9 cellular contexts compared by ENCODE assay signal in genomic region chr10:74190494-74190893, GRCh38. TPM values are rescaled to one million over a fixed set of nuclear protein-coding genes. Genes with fewer than 3 reads are reported as not detected.
DNase-seq lines count a peak whose midpoint lies in the region; ATAC-seq and TF ChIP-seq lines count a peak whose summit lies in the region.
"Had no signal": no experiment of that assay in that cellular context is flagged by ENCODE, and none has a peak within 500 bp of the region (broad histone marks: within the 10 kb centered on the region; RNA-seq: fewer than 3 reads in every experiment).

No MANE protein-coding gene starts in this region.

- TF ChIP-seq CTCF in DND-41 (IDR thresholded peaks at IDR 0.05; ENCODE audit: borderline replicate concordance, extremely low read depth, low read length, poor library complexity, severe bottlenecking) (no peak), Loucy (conservative IDR thresholded peaks at IDR 0.05; ENCODE audit: low read length) (no peak), colonic mucosa (IDR thresholded peaks at IDR 0.05) (no peak), osteoblast (IDR thresholded peaks at IDR 0.05; ENCODE audit: extremely low read depth, low read depth, low read length) (no peak)

- ATAC-seq in DND-41 (ENCODE audit: insufficient read depth, low read depth) (peak; percentile 31; the same call in 2 of the 3 replicates), HG03039 (IDR thresholded peaks at IDR 0.05; ENCODE audit: unreplicated experiment) (no peak)

- H3F3A ChIP-seq in Loucy (ENCODE audit: low read depth): no peaks in the 10 kb centered on the region

- H4K20me1 ChIP-seq in DND-41 (ENCODE audit: insufficient read depth, low read length): peaks cover 5% of the 10 kb centered on the region; the same call in 1 of the 2 replicates
- peaks cover 5% of the 10 kb centered on the region for H4K20me1 ChIP-seq in Loucy (ENCODE audit: insufficient read depth, low read length, poor library complexity, severe bottlenecking)
- peaks cover 9% of the 10 kb centered on the region for H4K20me1 ChIP-seq in osteoblast (ENCODE audit: insufficient read depth, low read length)

- H3K27me3 ChIP-seq in DND-41 (ENCODE audit: insufficient read depth, low read length, poor library complexity) (no peaks in the 10 kb centered on the region), Loucy (ENCODE audit: insufficient read depth, low read length, poor library complexity, severe bottlenecking) (no peaks in the 10 kb centered on the region), colonic mucosa (no peaks in the 10 kb centered on the region), osteoblast (ENCODE audit: insufficient read depth, low read length) (no peaks in the 10 kb centered on the region)

- no peaks in the 10 kb centered on the region for H3K9me3 ChIP-seq in DND-41 (ENCODE audit: insufficient read depth, low read length, severe bottlenecking)
- H3K9me3 ChIP-seq in Loucy (ENCODE audit: insufficient read depth, low read depth, low read length): no peaks in the 10 kb centered on the region
- H3K9me3 ChIP-seq in colonic mucosa: no peaks in the 10 kb centered on the region
- H3K9me3 ChIP-seq in osteoblast (ENCODE audit: low read depth, low read length): no peaks in the 10 kb centered on the region

- H3K9ac ChIP-seq in DND-41 (ENCODE audit: low read depth, low read length): peak overlapping the region; percentile 35; the same call in 1 of the 2 replicates
- H3K9ac ChIP-seq in Loucy (ENCODE audit: low read depth, low read length, poor library complexity, severe bottlenecking): peak overlapping the region; percentile 45
- H3K9ac ChIP-seq in colonic mucosa (ENCODE audit: low read depth in 2 of 2, low read length in 2 of 2): peak overlapping the region in 1 of 2 donors; percentile 38

- DNase-seq in DND-41: no peak
- DNase-seq in colonic mucosa: no peak
- no peak for DNase-seq in osteoblast (ENCODE audit: insufficient read length, low spot score, missing footprints)
- DNase-seq in NCI-H82 treated with DMSO at 0.1 percent for 48 hours (lab: John Stamatoyannopoulos, UW; ENCODE audit: unreplicated experiment): no peak
- DNase-seq in NCI-H69 (lab: John Stamatoyannopoulos, UW): no peak
- DNase-seq in stimulated activated CD8-positive, alpha-beta memory T cell treated with anti-CD3 and anti-CD28 coated beads, Interleukin-4, amount 100 ng/mL, for 48 hours: no peak
- DNase-seq: NCI-H748 treated with DMSO at 0.1 percent for 48 hours had no signal

- H3K79me2 ChIP-seq in DND-41 (ENCODE audit: insufficient read depth, low read length) (peaks cover 90% of the 10 kb centered on the region), Loucy (ENCODE audit: insufficient read depth, low read length) (peaks cover 80% of the 10 kb centered on the region), osteoblast (ENCODE audit: insufficient read depth, low read length) (peaks cover 71% of the 10 kb centered on the region)

- no peaks in the 10 kb centered on the region for H3K36me3 ChIP-seq in DND-41 (ENCODE audit: insufficient read depth, low read length)
- no peaks in the 10 kb centered on the region for H3K36me3 ChIP-seq in Loucy (ENCODE audit: insufficient read depth, low read length)
- no peaks in the 10 kb centered on the region for H3K36me3 ChIP-seq in colonic mucosa
- H3K36me3 ChIP-seq in osteoblast (ENCODE audit: insufficient read depth, low read length): no peaks in the 10 kb centered on the region

- H3K9me2 ChIP-seq in Loucy (replicated peaks; ENCODE audit: low read depth, low read length): no peaks in the 10 kb centered on the region

- H3K4me1 ChIP-seq in DND-41 (ENCODE audit: insufficient read depth, low read length): peaks cover 18% of the 10 kb centered on the region
- H3K4me1 ChIP-seq in Loucy (ENCODE audit: insufficient read depth, low read length, poor library complexity, severe bottlenecking): peaks cover 26% of the 10 kb centered on the region
- H3K4me1 ChIP-seq in colonic mucosa: no peaks in the 10 kb centered on the region
- peaks cover 39% of the 10 kb centered on the region for H3K4me1 ChIP-seq in osteoblast (ENCODE audit: insufficient read depth, low read length)

- H3K4me2 ChIP-seq in DND-41 (ENCODE audit: insufficient read depth, low read length) (peak overlapping the region; percentile 47), Loucy (ENCODE audit: low read depth, low read length, poor library complexity, severe bottlenecking) (peak overlapping the region; percentile 64), osteoblast (ENCODE audit: insufficient read depth, low read length) (peak overlapping the region; percentile 88)

- H2AFZ ChIP-seq in DND-41 (ENCODE audit: low read depth, low read length): peak overlapping the region; percentile 57
- H2AFZ ChIP-seq in Loucy (ENCODE audit: low read length): peak overlapping the region; percentile 56
- peak overlapping the region; percentile 67 for H2AFZ ChIP-seq in osteoblast (ENCODE audit: low read length)

- intact Hi-C loops in colonic mucosa (cut with DNase I): no loop called here

- H3K4me3 ChIP-seq in DND-41 (ENCODE audit: low read depth in 1 of 2, low read length in 2 of 2): peak overlapping the region in 1 of 2 experiments; percentile 20; a peak in 1 of 4 replicates
- peak overlapping the region; percentile 55 for H3K4me3 ChIP-seq in Loucy (ENCODE audit: low read length, poor library complexity, severe bottlenecking)
- no peak overlapping the region for H3K4me3 ChIP-seq in colonic mucosa
- peak overlapping the region; percentile 57 for H3K4me3 ChIP-seq in osteoblast (ENCODE audit: insufficient read depth, low read length)

- H3K27ac ChIP-seq in DND-41 (ENCODE audit: low read length) (peak overlapping the region; percentile 62), colonic mucosa (peak overlapping the region; percentile 20), osteoblast (ENCODE audit: low read depth, low read length) (peak overlapping the region; percentile 94)

RNA-seq across cellular contexts. Expression of gene ADK, which starts 39.5 kb away (rescaled TPM):
- total RNA-seq in colonic mucosa (10 to 100 TPM; 20.2 to 27.6 TPM), osteoblast (34.0 and 46.3 TPM in 2 replicates)

RNA-seq across cellular contexts. Expression of gene AP3M1, which starts 39.9 kb away (rescaled TPM):
- total RNA-seq in colonic mucosa: 10 to 100 TPM; 30.5 to 31.7 TPM
- total RNA-seq in osteoblast: 35.8 and 37.7 TPM in 2 replicates

Comparison
In these comparisons a context has a peak if more than half of its experiments do, and no peak if none do; other contexts are left out.
1. H3K27ac ChIP-seq: peak in every context shown above with its lines; median percentile 94 in osteoblast; 62 in DND-41; 20 in colonic mucosa.